ENCODE assay signal across 8 cellular contexts in the genomic region with DNA sequence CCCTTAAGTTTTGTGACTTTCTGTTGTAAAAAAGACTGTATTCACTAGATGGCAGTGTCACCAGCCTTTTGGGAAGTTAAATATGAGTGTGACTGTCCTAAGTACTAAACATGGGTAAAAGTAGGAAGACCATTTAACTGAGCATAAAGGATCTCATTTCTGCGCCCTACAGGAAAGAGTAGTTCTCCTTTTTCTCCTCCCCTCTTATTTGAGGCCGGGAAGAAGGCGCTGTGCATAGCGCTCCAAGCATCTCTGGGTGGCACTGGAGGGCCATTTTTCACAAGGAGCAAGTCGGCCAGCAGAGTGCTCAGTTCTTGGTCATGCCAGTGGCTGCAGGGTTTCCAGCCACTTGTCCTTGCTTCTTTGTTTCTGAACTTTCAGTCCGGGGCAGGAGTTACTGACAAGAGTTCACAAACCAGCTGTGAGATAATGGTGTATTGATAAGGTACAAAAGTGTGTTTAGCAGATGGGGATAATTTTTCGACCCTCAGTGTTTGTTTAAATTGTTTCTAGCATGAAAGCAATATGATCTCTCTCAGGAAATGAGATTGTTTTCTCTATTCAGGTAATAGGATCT.
A peak's percentile ranks its signal among the peaks of the same experiment; 100 is the strongest.
DNase-seq lines count a peak whose midpoint lies in the region; ATAC-seq and TF ChIP-seq lines count a peak whose summit lies in the region.

No MANE protein-coding gene starts in this region.

- H3K14ac ChIP-seq in trophoblast cell (ENCODE audit: low read length) = no peak overlapping the region

- H3K4ac ChIP-seq in trophoblast cell (ENCODE audit: low read depth, low read length) = no peak overlapping the region

- no peak overlapping the region for H3K18ac ChIP-seq in trophoblast cell (ENCODE audit: low read length)

- TF ChIP-seq CTCF in heart right ventricle (IDR thresholded peaks at IDR 0.05) = peak; percentile 64 to 97 (median 87)

- H3K27me3 ChIP-seq in heart right ventricle (no peaks in the 10 kb centered on the region), trophoblast cell (ENCODE audit: insufficient read depth, low read length) (no peaks in the 10 kb centered on the region)

- intact Hi-C loops in heart right ventricle (cut with DNase I) = loop anchor here (1.0 to 10.0 kb wide), 18 partner anchors 78 to 393 kb away; no protein-coding TSS in a partner anchor

- peaks cover 6 to 67% (median 30%) of the 10 kb centered on the region in 9 donors for H3K4me1 ChIP-seq in heart right ventricle
- H3K4me1 ChIP-seq in trophoblast cell (ENCODE audit: control insufficient read depth in 1 of 2, insufficient read depth in 2 of 2, low read length in 2 of 2) = peaks cover 7 to 9% of the 10 kb centered on the region in 2 experiments

- H3K36me3 ChIP-seq in heart right ventricle = no peaks in the 10 kb centered on the region
- H3K36me3 ChIP-seq in trophoblast cell (ENCODE audit: control insufficient read depth in 1 of 2, insufficient read depth in 2 of 2, low read length in 2 of 2) = no peaks in the 10 kb centered on the region

- no peak overlapping the region for H2BK12ac ChIP-seq in trophoblast cell (ENCODE audit: low read length)

- H3K9me3 ChIP-seq in heart right ventricle (no peaks in the 10 kb centered on the region), trophoblast cell (ENCODE audit: insufficient read depth, low read depth, low read length) (no peaks in the 10 kb centered on the region)

- H2AFZ ChIP-seq in trophoblast cell (ENCODE audit: insufficient read depth, low read length, poor library complexity) = no peak overlapping the region

- no peak overlapping the region for H4K12ac ChIP-seq in trophoblast cell (ENCODE audit: low read depth, low read length)

- H3K79me2 ChIP-seq in trophoblast cell (ENCODE audit: control insufficient read depth, insufficient read depth, low read length, poor library complexity) = no peaks in the 10 kb centered on the region

- peaks cover 17% of the 10 kb centered on the region for H3K79me1 ChIP-seq in trophoblast cell (ENCODE audit: low read length)

- H2BK120ac ChIP-seq in trophoblast cell (ENCODE audit: insufficient read depth, low read length, poor library complexity) = peak overlapping the region; percentile 25

- no peak overlapping the region for H2AK5ac ChIP-seq in trophoblast cell (ENCODE audit: low read length)

- no peak overlapping the region for H3K9ac ChIP-seq in trophoblast cell (ENCODE audit: low read length)

- H3K4me2 ChIP-seq in trophoblast cell (ENCODE audit: low read length) = no peak overlapping the region

- WGBS in heart right ventricle, 2 donors = 7 to 11% methylated on average over 7 of the region's 7 CpGs
- no CpG with 5 or more reads among the region's 7 CpGs for WGBS in trophoblast cell (ENCODE audit: extremely low coverage, insufficient coverage, insufficient read length)

- no peak overlapping the region for H2BK5ac ChIP-seq in trophoblast cell (ENCODE audit: low read depth, low read length, poor library complexity)

- no peak overlapping the region for H4K91ac ChIP-seq in trophoblast cell (ENCODE audit: low read depth, low read length)

- no peak overlapping the region for H3K23ac ChIP-seq in trophoblast cell (ENCODE audit: low read length)

- H3K27ac ChIP-seq in angular gyrus (ENCODE audit: low read depth, low read length) (peak overlapping the region; percentile 64), heart right ventricle (peak overlapping the region in 9 of 10 donors; percentile 38 to 77 (median 59)), trophoblast cell (ENCODE audit: low read depth, low read length) (no peak overlapping the region)

- peak overlapping the region in 1 of 10 donors; percentile 2 for H3K4me3 ChIP-seq in heart right ventricle
- no peak overlapping the region for H3K4me3 ChIP-seq in trophoblast cell (ENCODE audit: low read depth, low read length)

- ATAC-seq in GM19455 (IDR thresholded peaks at IDR 0.05; ENCODE audit: unreplicated experiment) (peak; percentile 81), HG03575 (IDR thresholded peaks at IDR 0.05; ENCODE audit: extremely low read depth, insufficient number of reproducible peaks, low FRiP score, unreplicated experiment) (peak; percentile 53), heart right ventricle (peak; percentile 88 to 96 (median 94))
- ATAC-seq in activated CD4-positive, CD25-positive, alpha-beta regulatory T cell treated with anti-CD3 and anti-CD28 coated beads, Interleukin-2, amount 50 U/mL, for 24 hours = no peak

- DNase-seq in DMS153 (lab: John Stamatoyannopoulos, UW) (peak; percentile 7), OCI-M2 (lab: John Stamatoyannopoulos, UW; ENCODE audit: unreplicated experiment) (peak; percentile 11), heart right ventricle (peak; percentile 62 to 79), trophoblast cell (peak; percentile 77 to 81)

- H4K8ac ChIP-seq in trophoblast cell (ENCODE audit: low read depth, low read length) = no peak overlapping the region

Comparison
In these comparisons a context has a peak if more than half of its experiments do, and no peak if none do; other contexts are left out.
1. DNase-seq: peak in every context shown above with its lines; median percentile 79 in trophoblast cell; 70 in heart right ventricle; 11 in OCI-M2; 7 in DMS153.
2. ATAC-seq: peak in GM19455 (single experiment), HG03575 (single experiment) and heart right ventricle (8 of 8); none in activated CD4-positive, CD25-positive, alpha-beta regulatory T cell treated with anti-CD3 and anti-CD28 coated beads, Interleukin-2, amount 50 U/mL, for 24 hours (0 of 2).